In the genomic region with DNA sequence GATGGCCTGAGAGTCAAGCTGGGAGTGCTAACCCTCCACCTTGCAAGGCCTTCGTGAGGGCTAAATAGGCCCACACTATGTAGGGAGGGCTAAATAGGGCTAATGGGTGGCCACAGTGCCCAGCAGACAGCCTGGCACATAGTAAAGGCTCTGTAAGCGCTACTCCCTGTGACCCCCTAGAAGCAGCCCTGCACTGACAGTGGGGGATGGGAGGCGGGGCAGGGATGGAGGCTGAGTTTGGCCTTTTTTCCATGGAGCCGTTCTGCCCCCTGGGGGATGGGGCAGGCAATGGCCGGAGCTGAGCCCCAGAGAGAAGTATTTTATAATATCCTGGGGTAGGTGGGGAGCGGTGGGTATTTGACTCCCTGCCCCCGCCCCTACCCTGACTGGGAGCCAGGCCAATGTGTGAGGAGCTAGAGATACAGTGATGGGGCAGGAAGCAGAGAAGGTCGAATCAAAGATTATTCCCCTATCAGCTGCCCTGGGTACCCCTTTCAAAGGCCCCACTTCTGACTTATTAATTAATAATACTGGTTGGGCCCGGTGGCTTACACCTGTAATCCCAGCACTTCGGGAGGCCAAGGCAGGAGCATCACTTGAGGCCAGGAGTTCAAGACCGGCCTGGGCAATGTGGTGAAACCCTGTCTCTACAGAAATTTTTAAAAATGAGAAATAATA, we compare ENCODE assay signal across 9 cellular contexts. TPM values are rescaled to one million over a fixed set of nuclear protein-coding genes. Genes with fewer than 3 reads are reported as not detected.
A peak's percentile ranks its signal among the peaks of the same experiment; 100 is the strongest.
DNase-seq lines count a peak whose midpoint lies in the region; ATAC-seq and TF ChIP-seq lines count a peak whose summit lies in the region.
"Had no signal": no experiment of that assay in that cellular context is flagged by ENCODE, and none has a peak within 500 bp of the region (broad histone marks: within the 10 kb centered on the region; RNA-seq: fewer than 3 reads in every experiment).

No MANE protein-coding gene starts in this region.

- peak; percentile 14 to 76 for DNase-seq in NCI-H446 (lab: John Stamatoyannopoulos, UW)
- DNase-seq in NCI-H446 treated with DMSO at 0.1 percent for 48 hours (lab: John Stamatoyannopoulos, UW): no peak
- DNase-seq in NAMALWA (ENCODE audit: low spot score): peak; percentile 72
- DNase-seq in activated T-cell treated with anti-CD3 and anti-CD28 coated beads, Interleukin-2, amount 50 U/mL, for 1 hour: peak; percentile 22
- DNase-seq in cardiac muscle cell (ENCODE audit: low read depth in 1 of 2, low spot score in 1 of 2): peak; percentile 42 to 80
- no peak for DNase-seq in retinal pigment epithelial cell (ENCODE audit: low read depth)

- H3K4me3 ChIP-seq in cardiac muscle cell: no peak overlapping the region
- no peak overlapping the region for H3K4me3 ChIP-seq in retinal pigment epithelial cell (ENCODE audit: low read length)

- no peaks in the 10 kb centered on the region for H3K36me3 ChIP-seq in cardiac muscle cell

- TF ChIP-seq CTCF in cardiac muscle cell (IDR thresholded peaks at IDR 0.05; ENCODE audit: low read depth, low read length) (peak; percentile 90), retinal pigment epithelial cell (conservative IDR thresholded peaks at IDR 0.05; ENCODE audit: low read depth, low read length) (peak; percentile 90)

- ATAC-seq in GM18858 (IDR thresholded peaks at IDR 0.05; ENCODE audit: unreplicated experiment) (no peak), HG03521 (IDR thresholded peaks at IDR 0.05; ENCODE audit: unreplicated experiment) (no peak)

- H3K9me3 ChIP-seq in cardiac muscle cell (ENCODE audit: low read depth): no peaks in the 10 kb centered on the region

- no peak overlapping the region for H3K27ac ChIP-seq in cardiac muscle cell

- H3K4me1 ChIP-seq in cardiac muscle cell (ENCODE audit: low read depth): peaks cover 6% of the 10 kb centered on the region

- H3K27me3 ChIP-seq in cardiac muscle cell: no peaks in the 10 kb centered on the region

RNA-seq across cellular contexts. Expression of a gene that starts 42.3 kb away (rescaled TPM):
- total RNA-seq in cardiac muscle cell: not detected in 2 replicates
- polyA plus RNA-seq in cardiac muscle cell: not detected in 2 replicates
- polyA plus RNA-seq: adipose tissue had no signal

Comparison
In these comparisons a context has a peak if more than half of its experiments do, and no peak if none do; other contexts are left out.
1. DNase-seq: peak in NCI-H446 (2 of 2), NAMALWA (single experiment), activated T-cell treated with anti-CD3 and anti-CD28 coated beads, Interleukin-2, amount 50 U/mL, for 1 hour (single experiment) and cardiac muscle cell (2 of 2); none in NCI-H446 treated with DMSO at 0.1 percent for 48 hours (single experiment) and retinal pigment epithelial cell (single experiment).